Comparison of ENCODE assay signal across 8 cellular contexts in the genomic region with DNA sequence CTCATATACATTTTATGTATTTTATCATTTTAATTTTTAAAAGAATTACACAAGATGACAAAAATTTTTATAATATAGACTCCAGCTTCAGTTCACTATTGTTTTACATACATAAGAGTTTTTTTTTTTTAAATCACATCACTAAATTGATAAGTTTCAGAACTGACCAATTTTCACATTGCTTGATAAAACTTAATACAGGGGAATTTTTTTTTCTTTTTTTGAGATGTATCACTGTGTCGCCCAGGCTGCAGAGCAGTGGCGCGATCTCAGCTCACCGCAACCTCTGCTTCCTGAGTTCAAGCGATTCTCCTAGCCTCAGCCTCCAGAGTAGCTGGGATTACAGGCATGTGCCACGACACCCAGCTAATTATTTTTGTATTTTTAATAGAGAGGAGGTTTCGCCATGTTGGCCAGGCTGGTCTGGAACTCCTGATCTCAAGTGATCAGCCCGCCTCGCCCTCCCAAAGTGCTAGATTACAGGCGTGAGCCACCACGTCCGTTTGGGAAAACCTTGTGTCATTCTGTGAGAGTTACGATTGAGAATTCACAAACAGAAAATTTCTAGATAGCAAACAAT. TPM values are rescaled to one million over a fixed set of nuclear protein-coding genes. Genes with fewer than 3 reads are reported as not detected.
DNase-seq lines count a peak whose midpoint lies in the region; ATAC-seq and TF ChIP-seq lines count a peak whose summit lies in the region.

No MANE protein-coding gene starts in this region.

- H3K4me3 ChIP-seq in endodermal cell (ENCODE audit: low read length) (peak overlapping the region; percentile 98), body of pancreas (no peak overlapping the region), SJCRH30 (no peak overlapping the region)

- TF ChIP-seq CTCF in endodermal cell (conservative IDR thresholded peaks at IDR 0.05) (no peak), type B pancreatic cell (conservative IDR thresholded peaks at IDR 0.05) (no peak), body of pancreas (IDR thresholded peaks at IDR 0.05) (no peak)

- no peak overlapping the region for H3K27ac Mint-ChIP-seq in endodermal cell
- H3K27ac Mint-ChIP-seq in type B pancreatic cell: peak overlapping the region; percentile 90

- H3K36me3 ChIP-seq in endodermal cell (ENCODE audit: control insufficient read depth, insufficient read depth, low read length) (no peaks in the 10 kb centered on the region), body of pancreas (replicated peaks in 1 of 2; ENCODE audit: insufficient read depth in 1 of 2, low read depth in 2 of 2) (no peaks in the 10 kb centered on the region), SJCRH30 (no peaks in the 10 kb centered on the region)

- intact Hi-C loops in body of pancreas (cut with DNase I): no loop called here

- H3K27me3 ChIP-seq in endodermal cell (ENCODE audit: control insufficient read depth, insufficient read depth, low read length, poor library complexity, severe bottlenecking) (peaks cover 30% of the 10 kb centered on the region), body of pancreas (peaks cover 4 to 37% of the 10 kb centered on the region in 2 donors), SJCRH30 (no peaks in the 10 kb centered on the region)

- 18 to 39% methylated on average over 7 to 13 of the region's 13 CpGs for WGBS in endodermal cell (ENCODE audit: insufficient coverage in 1 of 2, insufficient read length in 1 of 2), 2 experiments
- WGBS in body of pancreas, 2 donors: 19 to 28% methylated on average over 13 of the region's 13 CpGs

- peaks cover 1% of the 10 kb centered on the region for H3K9me3 Mint-ChIP-seq in endodermal cell
- H3K9me3 Mint-ChIP-seq in type B pancreatic cell: no peaks in the 10 kb centered on the region

- no peak for TF ChIP-seq POLR2A in body of pancreas (IDR thresholded peaks at IDR 0.05)

- H3K9me3 ChIP-seq in endodermal cell (ENCODE audit: control insufficient read depth, low read length): no peaks in the 10 kb centered on the region
- H3K9me3 ChIP-seq in body of pancreas: peaks cover 0 to 8% (median 0%) of the 10 kb centered on the region in 3 donors
- no peaks in the 10 kb centered on the region for H3K9me3 ChIP-seq in SJCRH30 (replicated peaks)

- H3K27me3 Mint-ChIP-seq in endodermal cell (ENCODE audit: insufficient read depth) (peaks cover 23% of the 10 kb centered on the region), type B pancreatic cell (peaks cover 65% of the 10 kb centered on the region)

- no peak overlapping the region for H3K27ac ChIP-seq in endodermal cell (ENCODE audit: low read depth, low read length)
- H3K27ac ChIP-seq in body of pancreas: no peak overlapping the region
- H3K27ac ChIP-seq in SJCRH30: no peak overlapping the region

- H3K4me1 Mint-ChIP-seq in endodermal cell (peaks cover 19% of the 10 kb centered on the region), type B pancreatic cell (ENCODE audit: unreplicated experiment) (peaks cover 32% of the 10 kb centered on the region)

- H3K4me1 ChIP-seq in endodermal cell (ENCODE audit: control insufficient read depth, insufficient read depth, low read length): no peaks in the 10 kb centered on the region
- no peaks in the 10 kb centered on the region for H3K4me1 ChIP-seq in body of pancreas
- H3K4me1 ChIP-seq in SJCRH30: no peaks in the 10 kb centered on the region

- DNase-seq in stimulated activated naive CD4-positive, alpha-beta T cell (lab: John Stamatoyannopoulos, UW): peak in 5 of 6 experiments; percentile 10 to 54 (median 31)
- no peak for DNase-seq in stimulated activated naive CD4-positive, alpha-beta T cell treated with Interleukin-2 at 50 U/mL for 16 hours (lab: John Stamatoyannopoulos, UW)
- DNase-seq in RPMI7951 (ENCODE audit: low read depth) (peak; percentile 33), endodermal cell (peak; percentile 67), type B pancreatic cell (ENCODE audit: extremely low spot score, unreplicated experiment) (no peak), body of pancreas (no peak), SJCRH30 (no peak), NCI-H446 treated with DMSO at 0.1 percent for 48 hours (lab: John Stamatoyannopoulos, UW) (no peak)

- H3K9ac ChIP-seq in endodermal cell (ENCODE audit: extremely low read depth, low read length, poor library complexity, severe bottlenecking): no peak overlapping the region

- ATAC-seq in body of pancreas: no peak

- H3K4me3 Mint-ChIP-seq in endodermal cell (peak overlapping the region; percentile 74), type B pancreatic cell (peak overlapping the region; percentile 90)

- H3K36me3 Mint-ChIP-seq in endodermal cell (ENCODE audit: low read depth) (no peaks in the 10 kb centered on the region), type B pancreatic cell (no peaks in the 10 kb centered on the region)

RNA-seq across cellular contexts. Expression of a gene that starts 36.6 kb away (rescaled TPM):
- 4.8 and 6.5 TPM in 2 replicates for total RNA-seq in RPMI7951 (2014; rRNA removed; shearing (Covaris generic))
- 1 to 10 TPM; 2.1 to 3.6 TPM for total RNA-seq in endodermal cell
- polyA plus RNA-seq in endodermal cell (2013, experiment 1 of 2): 4.9 TPM
- 2.8 TPM for polyA plus RNA-seq in endodermal cell (2013, experiment 2 of 2)
- 13.1 and 16.4 TPM in 2 replicates for total RNA-seq in type B pancreatic cell (ENCODE audit: low replicate concordance)
- total RNA-seq in body of pancreas: 1 to 10 TPM; 5.9 to 8.6 TPM
- total RNA-seq in SJCRH30 (2014; rRNA removed; shearing (Covaris generic)): 0.77 and 0.79 TPM in 2 replicates

RNA-seq across cellular contexts. Expression of a gene that starts 54.6 kb away (rescaled TPM):
- total RNA-seq in RPMI7951 (2014; rRNA removed; shearing (Covaris generic)): 10.6 and 13.5 TPM in 2 replicates
- total RNA-seq in endodermal cell: 10 to 100 TPM; 11.3 to 23.5 TPM
- 14.1 TPM for polyA plus RNA-seq in endodermal cell (2013, experiment 1 of 2)
- 16.1 TPM for polyA plus RNA-seq in endodermal cell (2013, experiment 2 of 2)
- 8.7 and 21.6 TPM in 2 replicates for total RNA-seq in type B pancreatic cell (ENCODE audit: low replicate concordance)
- total RNA-seq in body of pancreas: 1 to 10 TPM; 3.1 to 5.3 TPM
- 8.5 and 11.4 TPM in 2 replicates for total RNA-seq in SJCRH30 (2014; rRNA removed; shearing (Covaris generic))

Comparison
In these comparisons a context has a peak if more than half of its experiments do, and no peak if none do; other contexts are left out.
1. DNase-seq: peak in stimulated activated naive CD4-positive, alpha-beta T cell (5 of 6), RPMI7951 (single experiment) and endodermal cell (single experiment); none in stimulated activated naive CD4-positive, alpha-beta T cell treated with Interleukin-2 at 50 U/mL for 16 hours (single experiment), type B pancreatic cell (single experiment), body of pancreas (0 of 4), SJCRH30 (0 of 2) and NCI-H446 treated with DMSO at 0.1 percent for 48 hours (single experiment).